Comparison of ENCODE assay signal across 18 cellular contexts in the genomic region with DNA sequence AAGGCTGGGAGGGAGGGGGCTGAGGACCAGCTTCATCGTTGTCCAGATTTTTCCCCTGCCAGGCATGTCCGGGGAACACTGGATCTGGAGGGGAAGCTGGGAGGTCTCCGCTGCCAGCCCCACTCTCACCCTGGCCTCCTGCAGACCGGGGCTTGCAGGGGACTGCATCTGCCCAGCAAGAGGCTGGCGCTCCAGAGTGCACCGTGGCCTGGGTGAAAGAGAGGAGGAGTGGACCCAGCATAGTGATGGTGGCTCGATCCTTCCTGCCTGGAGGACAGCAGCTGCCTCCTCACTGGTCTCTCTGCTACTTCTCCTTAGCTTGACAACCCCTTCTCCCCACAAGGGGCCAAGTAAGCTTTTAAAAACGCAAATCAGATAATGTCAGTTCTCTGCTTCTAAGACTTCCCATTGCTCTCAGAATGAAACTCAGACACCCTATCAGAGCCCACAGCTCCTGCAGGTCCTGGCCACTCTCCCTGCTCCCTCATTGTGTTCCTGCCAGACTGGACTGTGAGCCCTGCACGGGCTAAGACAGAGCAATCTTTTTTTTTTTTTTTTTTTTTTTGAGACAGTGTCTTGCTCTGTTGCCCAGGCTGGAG.
"Had no signal": no experiment of that assay in that cellular context is flagged by ENCODE, and none has a peak within 500 bp of the region (broad histone marks: within the 10 kb centered on the region; RNA-seq: fewer than 3 reads in every experiment).

No MANE protein-coding gene starts in this region.

- H3K9me3 ChIP-seq: colonic mucosa, heart left ventricle, lower lobe of right lung, psoas muscle, right lobe of liver, upper lobe of left lung had no signal

- H3K4me3 ChIP-seq: colonic mucosa, heart left ventricle, lower lobe of right lung, psoas muscle, right lobe of liver, smooth muscle cell, upper lobe of left lung had no signal

- H3K27me3 ChIP-seq: colonic mucosa, foreskin keratinocyte, heart left ventricle, right lobe of liver, upper lobe of left lung had no signal

- H3K9me3 Mint-ChIP-seq: activated naive CD4-positive, alpha-beta T cell treated with anti-CD3 and anti-CD28 coated beads for 36 hours; immature natural killer cell; mesothelial cell of epicardium; T-helper 2 cell treated with Interferon-gamma antibody and Interleukin-4, amounts not matched to agents 5 μg/mL and 100 μg/mL, for 36 hours had no signal

- H3K36me3 ChIP-seq: colonic mucosa, lower lobe of right lung, right lobe of liver, upper lobe of left lung had no signal

- H3K4me2 ChIP-seq: smooth muscle cell had no signal

- H3K4me3 Mint-ChIP-seq: activated naive CD4-positive, alpha-beta T cell treated with anti-CD3 and anti-CD28 coated beads for 36 hours; immature natural killer cell; mesothelial cell of epicardium; T-helper 2 cell treated with Interferon-gamma antibody and Interleukin-4, amounts not matched to agents 5 μg/mL and 100 μg/mL, for 36 hours had no signal

- H3K36me3 Mint-ChIP-seq: immature natural killer cell, mesothelial cell of epicardium had no signal

- H3K27ac Mint-ChIP-seq: activated naive CD4-positive, alpha-beta T cell treated with anti-CD3 and anti-CD28 coated beads for 36 hours; mesothelial cell of epicardium; T-helper 2 cell treated with Interferon-gamma antibody and Interleukin-4, amounts not matched to agents 5 μg/mL and 100 μg/mL, for 36 hours had no signal

- ATAC-seq: activated CD4-positive, CD25-positive, alpha-beta regulatory T cell treated with anti-CD3 and anti-CD28 coated beads, Interleukin-2, amount 50 U/mL, for 24 hours; foreskin keratinocyte had no signal

- H3K27ac ChIP-seq: colonic mucosa, foreskin keratinocyte, heart left ventricle, lower lobe of right lung, psoas muscle, right lobe of liver had no signal

- DNase-seq: activated CD4-positive, alpha-beta T cell treated with anti-CD3 and anti-CD28 coated beads, Interleukin-2, amount 50 U/mL, for 1 hour; activated CD8-positive, alpha-beta memory T cell treated with anti-CD3 and anti-CD28 coated beads for 24 hours; activated naive CD4-positive, alpha-beta T cell treated with anti-CD3 and anti-CD28 coated beads for 36 hours; colonic mucosa; foreskin keratinocyte; immature natural killer cell; lower lobe of right lung; stimulated activated CD4-positive, alpha-beta T cell treated with anti-CD3 and anti-CD28 coated beads, Interleukin-4, amount 100 ng/mL, for 4 hours; stimulated activated CD8-positive, alpha-beta memory T cell treated with anti-CD3 and anti-CD28 coated beads, Interleukin-4, amount 100 ng/mL, for 48 hours; stimulated activated naive CD4-positive, alpha-beta T cell treated with Interleukin-2 at 50 U/mL for 16 hours had no signal

- H3K4me1 ChIP-seq: colonic mucosa, foreskin keratinocyte, right lobe of liver had no signal
